ENCODE assay signal across 1 cellular context in the genomic region with DNA sequence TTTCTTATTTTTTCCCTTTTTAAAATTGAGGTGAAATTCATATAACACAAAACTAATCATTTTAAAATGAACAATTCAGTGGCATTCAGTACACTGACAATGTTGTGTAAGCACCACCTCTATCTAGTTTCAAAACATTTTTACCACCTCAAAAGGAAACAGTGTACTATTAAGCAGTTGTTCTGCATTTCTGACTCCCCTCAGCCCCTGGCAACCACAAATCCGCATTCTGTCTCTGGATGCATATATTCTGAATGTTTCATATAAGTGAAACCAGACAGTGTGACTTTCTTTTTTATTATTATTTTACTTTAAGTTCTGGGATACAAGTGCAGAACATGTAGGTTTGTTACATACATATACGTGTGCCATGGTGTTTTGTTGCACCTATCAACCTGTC.
TF ChIP-seq lines count a peak whose summit lies in the region.

No MANE protein-coding gene starts in this region.

TF ChIP-seq in GM12878, 131 proteins besides CTCF, POLR2A, EP300 and RAD21 (continued from another document):
- TF ChIP-seq, protein P1, sequence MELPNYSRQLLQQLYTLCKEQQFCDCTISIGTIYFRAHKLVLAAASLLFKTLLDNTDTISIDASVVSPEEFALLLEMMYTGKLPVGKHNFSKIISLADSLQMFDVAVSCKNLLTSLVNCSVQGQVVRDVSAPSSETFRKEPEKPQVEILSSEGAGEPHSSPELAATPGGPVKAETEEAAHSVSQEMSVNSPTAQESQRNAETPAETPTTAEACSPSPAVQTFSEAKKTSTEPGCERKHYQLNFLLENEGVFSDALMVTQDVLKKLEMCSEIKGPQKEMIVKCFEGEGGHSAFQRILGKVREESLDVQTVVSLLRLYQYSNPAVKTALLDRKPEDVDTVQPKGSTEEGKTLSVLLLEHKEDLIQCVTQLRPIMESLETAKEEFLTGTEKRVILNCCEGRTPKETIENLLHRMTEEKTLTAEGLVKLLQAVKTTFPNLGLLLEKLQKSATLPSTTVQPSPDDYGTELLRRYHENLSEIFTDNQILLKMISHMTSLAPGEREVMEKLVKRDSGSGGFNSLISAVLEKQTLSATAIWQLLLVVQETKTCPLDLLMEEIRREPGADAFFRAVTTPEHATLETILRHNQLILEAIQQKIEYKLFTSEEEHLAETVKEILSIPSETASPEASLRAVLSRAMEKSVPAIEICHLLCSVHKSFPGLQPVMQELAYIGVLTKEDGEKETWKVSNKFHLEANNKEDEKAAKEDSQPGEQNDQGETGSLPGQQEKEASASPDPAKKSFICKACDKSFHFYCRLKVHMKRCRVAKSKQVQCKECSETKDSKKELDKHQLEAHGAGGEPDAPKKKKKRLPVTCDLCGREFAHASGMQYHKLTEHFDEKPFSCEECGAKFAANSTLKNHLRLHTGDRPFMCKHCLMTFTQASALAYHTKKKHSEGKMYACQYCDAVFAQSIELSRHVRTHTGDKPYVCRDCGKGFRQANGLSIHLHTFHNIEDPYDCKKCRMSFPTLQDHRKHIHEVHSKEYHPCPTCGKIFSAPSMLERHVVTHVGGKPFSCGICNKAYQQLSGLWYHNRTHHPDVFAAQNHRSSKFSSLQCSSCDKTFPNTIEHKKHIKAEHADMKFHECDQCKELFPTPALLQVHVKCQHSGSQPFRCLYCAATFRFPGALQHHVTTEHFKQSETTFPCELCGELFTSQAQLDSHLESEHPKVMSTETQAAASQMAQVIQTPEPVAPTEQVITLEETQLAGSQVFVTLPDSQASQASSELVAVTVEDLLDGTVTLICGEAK (IDR thresholded peaks at IDR 0.05; ENCODE audit: borderline replicate concordance), result no peak
- no peak for TF ChIP-seq WRNIP1 (IDR thresholded peaks at IDR 0.05; ENCODE audit: borderline replicate concordance, low read depth, low read length)
- TF ChIP-seq BCLAF1 (IDR thresholded peaks at IDR 0.05), result no peak
- TF ChIP-seq JUNB (IDR thresholded peaks at IDR 0.05), result peak; percentile 35; the same call in 1 of the 2 replicates
- peak; percentile 64; the same call in 1 of the 2 replicates for TF ChIP-seq ZSCAN29 (IDR thresholded peaks at IDR 0.05)
- TF ChIP-seq RUNX3 (IDR thresholded peaks at IDR 0.05; ENCODE audit: low read length), result peak; percentile 90
- TF ChIP-seq IRF5 (IDR thresholded peaks at IDR 0.05; ENCODE audit: borderline replicate concordance), result no peak
- TF ChIP-seq IKZF2 (IDR thresholded peaks at IDR 0.05), result peak in 1 of 2 experiments; percentile 29; a peak in 1 of 4 replicates
- no peak for TF ChIP-seq SREBF1 (IDR thresholded peaks at IDR 0.05; ENCODE audit: low read length)
- TF ChIP-seq CBFB (IDR thresholded peaks at IDR 0.05; ENCODE audit: low read depth), result peak; percentile 51; the same call in 1 of the 2 replicates
- TF ChIP-seq IKZF1 (conservative IDR thresholded peaks at IDR 0.05), result 0 out of 2 replicates have a peak, but pooled peaks have one; percentile 22
- TF ChIP-seq LARP7 (IDR thresholded peaks at IDR 0.05), result no peak
- no peak for TF ChIP-seq SMARCA5 (IDR thresholded peaks at IDR 0.05)
- TF ChIP-seq SKIL (IDR thresholded peaks at IDR 0.05; ENCODE audit: low read depth, poor library complexity, severe bottlenecking), result peak; percentile 89
- 0 out of 2 replicates have a peak, but pooled peaks have one; percentile 21 for TF ChIP-seq EED (IDR thresholded peaks at IDR 0.05; ENCODE audit: low read depth)
- no peak for TF ChIP-seq POLR2AphosphoS2 (IDR thresholded peaks at IDR 0.05; ENCODE audit: low read depth, low read length)
- no peak for TF ChIP-seq JUND (IDR thresholded peaks at IDR 0.05; ENCODE audit: low read depth, low read length)
- TF ChIP-seq FOS (IDR thresholded peaks at IDR 0.05; ENCODE audit: borderline replicate concordance, extremely low read depth, insufficient read length), result no peak
- TF ChIP-seq E2F8 (IDR thresholded peaks at IDR 0.05; ENCODE audit: low read depth, partially characterized antibody), result no peak
- no peak for TF ChIP-seq SMC3 (IDR thresholded peaks at IDR 0.05; ENCODE audit: borderline replicate concordance, low read length)
- TF ChIP-seq ZBED1 (IDR thresholded peaks at IDR 0.05; ENCODE audit: borderline replicate concordance), result no peak
- TF ChIP-seq MTA2 (IDR thresholded peaks at IDR 0.05; ENCODE audit: low read depth), result no peak
- 0 out of 2 replicates have a peak, but pooled peaks have one; percentile 25 for TF ChIP-seq NKRF (conservative IDR thresholded peaks at IDR 0.05)
- no peak for TF ChIP-seq TCF3 (IDR thresholded peaks at IDR 0.05; ENCODE audit: borderline replicate concordance, insufficient read depth, low read depth, low read length)
- no peak for TF ChIP-seq STAT1 (conservative IDR thresholded peaks at IDR 0.05)
- peak; percentile 11 for TF ChIP-seq MEF2B (IDR thresholded peaks at IDR 0.05; ENCODE audit: partially characterized antibody, poor library complexity, severe bottlenecking)
